ENCODE assay signal across 8 cellular contexts in genomic region chr14:95361373-95362179, GRCh38. TPM values are rescaled to one million over a fixed set of nuclear protein-coding genes. Genes with fewer than 3 reads are reported as not detected.
DNase-seq lines count a peak whose midpoint lies in the region; ATAC-seq and TF ChIP-seq lines count a peak whose summit lies in the region.

No MANE protein-coding gene starts in this region.

- no peak overlapping the region for H4K8ac ChIP-seq in trophoblast cell (ENCODE audit: low read depth, low read length)

- no peaks in the 10 kb centered on the region for H3K79me1 ChIP-seq in trophoblast cell (ENCODE audit: low read length)

- TF ChIP-seq POLR2A in ovary (IDR thresholded peaks at IDR 0.05), result no peak

- H2BK120ac ChIP-seq in trophoblast cell (ENCODE audit: insufficient read depth, low read length, poor library complexity), result no peak overlapping the region

- H4K12ac ChIP-seq in trophoblast cell (ENCODE audit: low read depth, low read length), result no peak overlapping the region

- no peaks in the 10 kb centered on the region for H3K79me2 ChIP-seq in trophoblast cell (ENCODE audit: control insufficient read depth, insufficient read depth, low read length, poor library complexity)

- H3K27ac Mint-ChIP-seq in activated CD4-positive, alpha-beta memory T cell treated with anti-CD3 and anti-CD28 coated beads for 36 hours, result no peak overlapping the region

- WGBS in trophoblast cell (ENCODE audit: extremely low coverage, insufficient coverage, insufficient read length), result no CpG with 5 or more reads among the region's 20 CpGs
- WGBS in ovary, 3 donors, result 31 to 47% (median 39%) methylated on average over 20 of the region's 20 CpGs

- H3K27me3 Mint-ChIP-seq in activated CD4-positive, alpha-beta memory T cell treated with anti-CD3 and anti-CD28 coated beads for 36 hours, result peaks cover 34% of the 10 kb centered on the region

- no peak overlapping the region for H3K4me3 ChIP-seq in trophoblast cell (ENCODE audit: low read depth, low read length)
- no peak overlapping the region for H3K4me3 ChIP-seq in ovary

- H3K36me3 Mint-ChIP-seq in activated CD4-positive, alpha-beta memory T cell treated with anti-CD3 and anti-CD28 coated beads for 36 hours, result no peaks in the 10 kb centered on the region

- no peak overlapping the region for H3K23ac ChIP-seq in trophoblast cell (ENCODE audit: low read length)

- H3K18ac ChIP-seq in trophoblast cell (ENCODE audit: low read length), result no peak overlapping the region

- H3K27me3 ChIP-seq in foreskin keratinocyte, result peaks cover 15% of the 10 kb centered on the region
- no peaks in the 10 kb centered on the region for H3K27me3 ChIP-seq in trophoblast cell (ENCODE audit: insufficient read depth, low read length)
- H3K27me3 ChIP-seq in ovary, result no peaks in the 10 kb centered on the region

- no peaks in the 10 kb centered on the region for H3K4me1 Mint-ChIP-seq in activated CD4-positive, alpha-beta memory T cell treated with anti-CD3 and anti-CD28 coated beads for 36 hours (ENCODE audit: low read depth)

- no peak for TF ChIP-seq EP300 in ovary (IDR thresholded peaks at IDR 0.05)

- no peak overlapping the region for H3K4me3 Mint-ChIP-seq in activated CD4-positive, alpha-beta memory T cell treated with anti-CD3 and anti-CD28 coated beads for 36 hours

- H3K27ac ChIP-seq in foreskin keratinocyte (no peak overlapping the region), trophoblast cell (ENCODE audit: low read depth, low read length) (no peak overlapping the region), ovary (no peak overlapping the region)

- H3K4me1 ChIP-seq in foreskin keratinocyte, result peaks cover under 1% of the 10 kb centered on the region
- peaks cover 2 to 8% of the 10 kb centered on the region in 2 experiments for H3K4me1 ChIP-seq in trophoblast cell (ENCODE audit: control insufficient read depth in 1 of 2, insufficient read depth in 2 of 2, low read length in 2 of 2)
- H3K4me1 ChIP-seq in ovary (ENCODE audit: insufficient read depth), result no peaks in the 10 kb centered on the region

- H3K9me3 ChIP-seq in trophoblast cell (ENCODE audit: insufficient read depth, low read depth, low read length) (peaks cover 2% of the 10 kb centered on the region), ovary (no peaks in the 10 kb centered on the region)

- peak; percentile 66 for ATAC-seq in HG03354 (IDR thresholded peaks at IDR 0.05; ENCODE audit: poor library complexity, severe bottlenecking, unreplicated experiment)
- ATAC-seq in foreskin keratinocyte, result peak; percentile 70
- no peak for ATAC-seq in HG02623 (IDR thresholded peaks at IDR 0.05; ENCODE audit: unreplicated experiment)

- no peak overlapping the region for H2BK5ac ChIP-seq in trophoblast cell (ENCODE audit: low read depth, low read length, poor library complexity)

- H3K9ac ChIP-seq in trophoblast cell (ENCODE audit: low read length), result no peak overlapping the region

- TF ChIP-seq CTCF in foreskin keratinocyte (conservative IDR thresholded peaks at IDR 0.05), result peak; percentile 71
- no peak for TF ChIP-seq CTCF in ovary (IDR thresholded peaks at IDR 0.05)

- peak; percentile 18 for DNase-seq in ELR (ENCODE audit: low read depth)
- DNase-seq in activated CD4-positive, alpha-beta memory T cell treated with anti-CD3 and anti-CD28 coated beads for 36 hours, result peak; percentile 61
- peak in 1 of 2 donors; percentile 26 for DNase-seq in foreskin keratinocyte
- DNase-seq in trophoblast cell, result peak; percentile 32 to 67
- DNase-seq in ovary, result no peak
- DNase-seq in NCI-H1417 treated with DMSO at 0.1 percent for 48 hours (lab: John Stamatoyannopoulos, UW), result no peak

- H2BK12ac ChIP-seq in trophoblast cell (ENCODE audit: low read length), result no peak overlapping the region

- POLR2A ChIA-PET in activated CD4-positive, alpha-beta memory T cell treated with anti-CD3 and anti-CD28 coated beads for 36 hours (lab: Charles Lee), result no interaction called here

- peak overlapping the region; percentile 22 for H3K4me2 ChIP-seq in trophoblast cell (ENCODE audit: low read length)

- intact Hi-C loops in activated CD4-positive, alpha-beta memory T cell treated with anti-CD3 and anti-CD28 coated beads for 36 hours (cut with micrococcal nuclease), result no loop called here
- intact Hi-C loops in ovary (cut with DNase I), result no loop called here

- no peaks in the 10 kb centered on the region for H3K36me3 ChIP-seq in trophoblast cell (ENCODE audit: control insufficient read depth in 1 of 2, insufficient read depth in 2 of 2, low read length in 2 of 2)
- H3K36me3 ChIP-seq in ovary, result no peaks in the 10 kb centered on the region

- H2AK5ac ChIP-seq in trophoblast cell (ENCODE audit: low read length), result no peak overlapping the region

- no peak overlapping the region for H4K91ac ChIP-seq in trophoblast cell (ENCODE audit: low read depth, low read length)

- no peak overlapping the region for H2AFZ ChIP-seq in trophoblast cell (ENCODE audit: insufficient read depth, low read length, poor library complexity)

- CTCF ChIA-PET in activated CD4-positive, alpha-beta memory T cell treated with anti-CD3 and anti-CD28 coated beads for 36 hours (lab: Charles Lee), result interaction anchor here (0.6 to 2.5 kb wide), 15 partner anchors 8 to 671 kb away, joined by 3 to 8 read pairs (median 4); no protein-coding TSS in a partner anchor

- no peaks in the 10 kb centered on the region for H3K9me3 Mint-ChIP-seq in activated CD4-positive, alpha-beta memory T cell treated with anti-CD3 and anti-CD28 coated beads for 36 hours

- H3K14ac ChIP-seq in trophoblast cell (ENCODE audit: low read length), result no peak overlapping the region

- no peak overlapping the region for H3K4ac ChIP-seq in trophoblast cell (ENCODE audit: low read depth, low read length)

RNA-seq across cellular contexts. Expression of gene CLMN, which starts 41.9 kb away (rescaled TPM):
- total RNA-seq in activated CD4-positive, alpha-beta memory T cell treated with anti-CD3 and anti-CD28 coated beads for 36 hours, result under 1 TPM; 0.92 to 0.97 TPM
- total RNA-seq in foreskin keratinocyte (4.7 and 5.7 TPM in 2 replicates), ovary (10 to 100 TPM in 1 of 7 donors, 1 to 10 TPM in 6; 4.4 to 11.7 (median 6.5) TPM)
- polyA plus RNA-seq in foreskin keratinocyte (1.9 and 3.2 TPM in 2 replicates), ovary (1 to 10 TPM; 2.2 to 7.4 TPM)
- polyA plus RNA-seq in trophoblast cell (2013), result 7.4 and 7.6 TPM in 2 replicates

Comparison
In these comparisons a context has a peak if more than half of its experiments do, and no peak if none do; other contexts are left out.
1. DNase-seq: peak in ELR (single experiment), activated CD4-positive, alpha-beta memory T cell treated with anti-CD3 and anti-CD28 coated beads for 36 hours (single experiment) and trophoblast cell (2 of 2); none in ovary (0 of 5) and NCI-H1417 treated with DMSO at 0.1 percent for 48 hours (single experiment).